In the genomic region with DNA sequence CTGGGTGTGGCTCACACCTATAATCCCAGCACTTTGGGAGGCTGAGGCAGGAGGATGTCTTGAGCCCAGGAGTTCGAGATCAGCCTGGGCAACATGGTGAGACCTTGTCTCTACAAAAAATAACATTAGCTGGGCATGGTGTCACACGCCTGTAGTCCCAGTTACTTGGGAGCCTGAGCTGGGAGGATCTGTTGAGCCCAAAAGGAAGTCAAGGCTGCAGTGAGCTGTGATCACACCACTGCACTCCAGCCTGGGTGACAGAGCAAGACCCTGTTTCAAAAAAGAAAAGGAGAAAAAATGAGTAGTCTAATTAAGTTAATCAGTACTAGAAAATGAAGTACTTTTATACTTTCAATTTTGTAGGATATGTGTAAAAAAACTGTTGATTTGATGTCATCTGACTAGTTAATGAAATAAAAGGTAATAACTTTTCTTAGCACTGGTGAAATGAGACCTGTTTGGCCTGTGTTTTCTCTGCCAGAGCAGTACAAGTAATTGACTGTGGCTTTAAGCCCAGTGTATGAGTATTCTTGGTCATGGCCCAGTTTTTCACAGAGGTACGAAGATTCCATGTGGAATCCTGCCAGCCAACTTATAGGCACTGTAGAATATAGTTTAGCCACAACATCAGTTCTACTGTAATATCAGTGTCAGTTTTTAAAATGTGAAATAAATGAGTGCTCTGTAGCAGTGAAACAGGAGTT, we compare ENCODE assay signal across 11 cellular contexts. TPM values are rescaled to one million over a fixed set of nuclear protein-coding genes. Genes with fewer than 3 reads are reported as not detected.
A peak's percentile ranks its signal among the peaks of the same experiment; 100 is the strongest.
DNase-seq lines count a peak whose midpoint lies in the region; ATAC-seq and TF ChIP-seq lines count a peak whose summit lies in the region.
"Had no signal": no experiment of that assay in that cellular context is flagged by ENCODE, and none has a peak within 500 bp of the region (broad histone marks: within the 10 kb centered on the region; RNA-seq: fewer than 3 reads in every experiment).

No MANE protein-coding gene starts in this region.

- H3K4me3 ChIP-seq in LNCaP clone FGC (ENCODE audit: low read depth, low read length) (no peak overlapping the region), mammary epithelial cell (replicated peaks in 1 of 3; ENCODE audit: insufficient read depth in 1 of 3, low read depth in 2 of 3, low read length in 3 of 3) (no peak overlapping the region), left lung (no peak overlapping the region)
- H3K4me3 ChIP-seq: lower lobe of right lung had no signal

- no peak overlapping the region for H3K14ac ChIP-seq in H9 (ENCODE audit: insufficient read depth, low read length)

- no peak overlapping the region for H2BK12ac ChIP-seq in H9 (ENCODE audit: insufficient read length, low read depth, low read length)

- H2BK15ac ChIP-seq in H9 (ENCODE audit: low read depth, low read length), result no peak overlapping the region

- no peak overlapping the region for H3K27ac ChIP-seq in mammary epithelial cell (ENCODE audit: insufficient read depth, low read depth, low read length)
- no peak overlapping the region for H3K27ac ChIP-seq in left lung
- H3K27ac ChIP-seq in H9 (ENCODE audit: insufficient read length, low read depth, low read length), result no peak overlapping the region
- H3K27ac ChIP-seq: lower lobe of right lung had no signal

- no peak overlapping the region for H3K23ac ChIP-seq in H9 (ENCODE audit: insufficient read length, low read depth, low read length)

- 50% methylated on average over 3 of the region's 3 CpGs for whole genome bisulfite sequencing in mammary epithelial cell (ENCODE audit: low coverage, missing lambda C conversion rate)
- no CpG with 5 or more reads among the region's 3 CpGs for WGBS in H9 (ENCODE audit: extremely low coverage, insufficient read length, low lambda C conversion rate)

- no peak overlapping the region for H4K8ac ChIP-seq in H9 (replicated peaks; ENCODE audit: insufficient read length, low read depth, low read length)

- no peak overlapping the region for H2BK20ac ChIP-seq in H9 (ENCODE audit: low read depth, low read length, poor library complexity, severe bottlenecking)

- no peak overlapping the region for H3K9ac ChIP-seq in mammary epithelial cell (ENCODE audit: insufficient read depth, low read length)
- no peak overlapping the region for H3K9ac ChIP-seq in H9 (ENCODE audit: extremely low read depth, insufficient read length, low read length)

- H3K9me3 ChIP-seq in mammary epithelial cell (replicated peaks; ENCODE audit: insufficient read depth, low read length) (no peaks in the 10 kb centered on the region), left lung (no peaks in the 10 kb centered on the region), H9 (ENCODE audit: control insufficient read depth, low read depth, low read length) (no peaks in the 10 kb centered on the region)
- H3K9me3 ChIP-seq: lower lobe of right lung had no signal

- peaks cover 2 to 4% of the 10 kb centered on the region in 2 experiments for H3K4me1 Mint-ChIP-seq in H9

- H2BK5ac ChIP-seq in H9 (ENCODE audit: insufficient read length, low read length), result no peak overlapping the region

- H2AK5ac ChIP-seq in H9 (ENCODE audit: insufficient read length, low read length), result no peak overlapping the region

- H3K79me2 ChIP-seq in mammary epithelial cell (ENCODE audit: insufficient read depth, low read length) (peaks cover 30% of the 10 kb centered on the region), H9 (ENCODE audit: insufficient read depth, low read length) (no peaks in the 10 kb centered on the region)

- no TSS peak for BruUV-seq in mammary epithelial cell (replicated peaks; lab: Mats Ljungman, UMichigan)

- H4K91ac ChIP-seq in H9 (ENCODE audit: insufficient read length, low read depth, low read length), result no peak overlapping the region

- no peaks in the 10 kb centered on the region for H3K36me3 Mint-ChIP-seq in H9 (ENCODE audit: insufficient read depth in 1 of 3, low read depth in 3 of 3)

- H3K4me1 ChIP-seq in mammary epithelial cell (ENCODE audit: insufficient read depth, low read length), result peaks cover 5% of the 10 kb centered on the region
- H3K4me1 ChIP-seq in left lung, result peaks cover 0 to 6% of the 10 kb centered on the region in 2 donors
- no peaks in the 10 kb centered on the region for H3K4me1 ChIP-seq in H9 (ENCODE audit: insufficient read depth, low read length)

- CTCF ChIA-PET in mammary epithelial cell (lab: Charles Lee; ENCODE audit: low non-redundant PET), result no interaction called here

- H3K9me3 Mint-ChIP-seq in H9, result no peaks in the 10 kb centered on the region
- H3K9me3 Mint-ChIP-seq: T-cell had no signal

- H3K27me3 ChIP-seq in mammary epithelial cell (ENCODE audit: insufficient read depth, low read length) (no peaks in the 10 kb centered on the region), left lung (no peaks in the 10 kb centered on the region), H9 (ENCODE audit: insufficient read depth, low read length) (no peaks in the 10 kb centered on the region)

- peak; percentile 75 for DNase-seq in DMS 273 (lab: John Stamatoyannopoulos, UW; ENCODE audit: unreplicated experiment)
- DNase-seq in LNCaP clone FGC (ENCODE audit: low read depth), result peak; percentile 73
- peak; percentile 13 for DNase-seq in mammary epithelial cell
- DNase-seq in left lung, result no peak
- DNase-seq in H9, result no peak
- DNase-seq in NCI-H510A (lab: John Stamatoyannopoulos, UW), result no peak
- DNase-seq in NCI-H187 (lab: John Stamatoyannopoulos, UW), result no peak
- DNase-seq: lower lobe of right lung, right cardiac atrium, T-cell had no signal

- H2BK120ac ChIP-seq in H9 (ENCODE audit: low read depth, low read length, poor library complexity, severe bottlenecking), result no peak overlapping the region

- in situ Hi-C loops in mammary epithelial cell (cut with MboI; ENCODE audit: low sequenced_read_pairs in 2 of 2), result no loop called here

- H3K56ac ChIP-seq in H9 (ENCODE audit: insufficient read length, low read depth, low read length), result no peak overlapping the region

- H3K36me3 ChIP-seq in mammary epithelial cell (ENCODE audit: insufficient read depth, low read length) (no peaks in the 10 kb centered on the region), left lung (no peaks in the 10 kb centered on the region)
- H3K36me3 ChIP-seq: lower lobe of right lung had no signal

- no peaks in the 10 kb centered on the region for H3K79me1 ChIP-seq in H9 (ENCODE audit: insufficient read depth, low read depth, low read length, poor library complexity, severe bottlenecking)

- H3T11ph ChIP-seq in H9 (ENCODE audit: low read length), result no peak overlapping the region

- H3K18ac ChIP-seq in H9 (ENCODE audit: insufficient read length, low read depth, low read length), result no peak overlapping the region

- H2AFZ ChIP-seq in mammary epithelial cell (ENCODE audit: low read depth, low read length), result peak overlapping the region; percentile 36
- no peak overlapping the region for H2AFZ ChIP-seq in H9 (ENCODE audit: low read length)

- H3K4ac ChIP-seq in H9 (ENCODE audit: low read depth, low read length), result no peak overlapping the region

- ATAC-seq in left lung (peak; percentile 21), HG03039 (IDR thresholded peaks at IDR 0.05; ENCODE audit: unreplicated experiment) (no peak)
- ATAC-seq: lower lobe of right lung, T-cell had no signal

- H3K27me3 Mint-ChIP-seq in H9 (ENCODE audit: low read depth), result no peaks in the 10 kb centered on the region
- H3K27me3 Mint-ChIP-seq: T-cell had no signal

- H3K4me2 ChIP-seq in mammary epithelial cell (ENCODE audit: insufficient read depth, low read depth, low read length) (no peak overlapping the region), H9 (ENCODE audit: insufficient read depth, insufficient read length, low read length) (no peak overlapping the region)

- no peaks in the 10 kb centered on the region for H4K20me1 ChIP-seq in mammary epithelial cell (ENCODE audit: insufficient read depth, low read length)
- H4K20me1 ChIP-seq in H9 (ENCODE audit: control insufficient read depth, insufficient read depth, insufficient read length), result no peaks in the 10 kb centered on the region

- H3K27ac Mint-ChIP-seq in H9, result no peak overlapping the region

- no peak overlapping the region for H4K5ac ChIP-seq in H9 (ENCODE audit: insufficient read length, low read depth, low read length)

- TF ChIP-seq CTCF in LNCaP clone FGC (IDR thresholded peaks at IDR 0.05; ENCODE audit: control insufficient read depth, extremely low read depth, insufficient read depth) (no peak), mammary epithelial cell (conservative IDR thresholded peaks at IDR 0.05 in 1 of 2, IDR thresholded peaks at IDR 0.05 in 1 of 2; ENCODE audit: extremely low read depth in 1 of 2, insufficient read depth in 1 of 2, low read depth in 1 of 2, low read length in 2 of 2) (no peak), left lung (IDR thresholded peaks at IDR 0.05) (no peak), H9 (conservative IDR thresholded peaks at IDR 0.05) (no peak)

- intact Hi-C loops in mammary epithelial cell (cut with micrococcal nuclease) (no loop called here), left lung (cut with DNase I) (no loop called here)

- no peak overlapping the region for H3K4me3 Mint-ChIP-seq in H9
- H3K4me3 Mint-ChIP-seq: T-cell had no signal

- dilution Hi-C loops in mammary epithelial cell (cut with HindIII; ENCODE audit: low sequenced_read_pairs), result no loop called here

- no peaks in the 10 kb centered on the region for H3K23me2 ChIP-seq in H9 (ENCODE audit: insufficient read length, low read depth, low read length, poor library complexity, severe bottlenecking)

RNA-seq across cellular contexts. Expression of a gene that starts 35.8 kb away (rescaled TPM):
- total RNA-seq in mammary epithelial cell (10 to 100 TPM; 33.7 to 71.7 TPM), left lung (10 to 100 TPM; 38.2 to 46.6 TPM), H9 (2021) (2.9 and 4.0 TPM in 2 replicates)
- polyA plus RNA-seq in mammary epithelial cell, result 21.2 TPM
- 34.0 TPM for polyA minus RNA-seq in mammary epithelial cell

Comparison
In these comparisons a context has a peak if more than half of its experiments do, and no peak if none do; other contexts are left out.
1. DNase-seq: peak in DMS 273 (single experiment), LNCaP clone FGC (single experiment) and mammary epithelial cell (single experiment); none in left lung (0 of 2), H9 (single experiment), NCI-H510A (single experiment) and NCI-H187 (0 of 2).